11 cellular contexts compared by ENCODE assay signal in the genomic region with DNA sequence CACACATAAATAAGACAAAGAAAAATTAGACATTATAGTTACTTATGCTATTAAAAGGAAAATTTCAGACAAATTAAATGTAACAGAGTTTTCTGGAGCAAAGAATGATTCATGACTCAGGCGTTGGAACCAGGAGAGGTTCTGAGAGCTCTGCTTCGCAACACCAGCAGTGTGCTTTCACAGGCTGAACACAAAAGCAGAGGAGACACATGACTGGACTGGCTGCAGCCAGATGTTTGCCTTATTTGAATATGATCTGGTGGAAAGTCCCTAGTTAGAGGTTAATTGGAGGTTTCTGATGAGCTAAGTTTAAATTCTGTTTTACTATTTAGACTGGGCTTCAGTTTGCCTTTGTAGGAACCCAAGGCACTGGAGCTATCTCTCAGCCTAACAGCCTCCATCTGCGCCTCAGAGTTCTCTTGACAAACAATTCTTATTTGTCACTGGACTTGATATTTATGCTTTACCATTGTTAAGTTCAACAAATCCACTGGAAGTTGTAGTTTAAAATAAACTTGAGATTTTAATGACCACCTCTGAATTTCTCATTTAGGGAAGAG. TPM values are rescaled to one million over a fixed set of nuclear protein-coding genes. Genes with fewer than 3 reads are reported as not detected.
DNase-seq lines count a peak whose midpoint lies in the region; ATAC-seq and TF ChIP-seq lines count a peak whose summit lies in the region.
"Had no signal": no experiment of that assay in that cellular context is flagged by ENCODE, and none has a peak within 500 bp of the region (broad histone marks: within the 10 kb centered on the region; RNA-seq: fewer than 3 reads in every experiment).

No MANE protein-coding gene starts in this region.

- H3K4me3 Mint-ChIP-seq in type B pancreatic cell = no peak overlapping the region
- H3K4me3 Mint-ChIP-seq: stimulated activated naive CD8-positive, alpha-beta T cell treated with anti-CD3 and anti-CD28 coated beads, Interleukin-15, Interleukin-2, amounts not matched to agents 100 ng/mL and 50 ng/mL, for 24 hours had no signal

- peak overlapping the region; percentile 68 for H3K9ac ChIP-seq in adipocyte (ENCODE audit: low read length)

- TF ChIP-seq CTCF in sigmoid colon (IDR thresholded peaks at IDR 0.05) (no peak), type B pancreatic cell (conservative IDR thresholded peaks at IDR 0.05) (no peak), WERI-Rb-1 (IDR thresholded peaks at IDR 0.05; ENCODE audit: low read depth, low read length) (no peak)

- peak overlapping the region in 3 of 4 donors; percentile 55 to 72 (median 70) for H3K27ac ChIP-seq in sigmoid colon
- H3K27ac ChIP-seq in WERI-Rb-1 = no peak overlapping the region
- H3K27ac ChIP-seq: 22Rv1, lower lobe of right lung had no signal

- peak; percentile 38 to 60 for ATAC-seq in activated CD4-positive, CD25-positive, alpha-beta regulatory T cell treated with anti-CD3 and anti-CD28 coated beads, Interleukin-2, amount 50 U/mL, for 24 hours
- ATAC-seq in HG02884 (IDR thresholded peaks at IDR 0.05; ENCODE audit: unreplicated experiment) = peak; percentile 92
- ATAC-seq: lower lobe of right lung had no signal

- H3K27me3 ChIP-seq in adipocyte (replicated peaks; ENCODE audit: control insufficient read depth, insufficient read depth, low read length) (no peaks in the 10 kb centered on the region), sigmoid colon (no peaks in the 10 kb centered on the region), WERI-Rb-1 (ENCODE audit: insufficient read depth, low read depth, severe bottlenecking) (no peaks in the 10 kb centered on the region)

- peaks cover 90% of the 10 kb centered on the region for H3K36me3 ChIP-seq in adipocyte (ENCODE audit: control insufficient read depth, insufficient read depth, low read length, severe bottlenecking)
- H3K36me3 ChIP-seq in sigmoid colon = peaks cover 10 to 92% (median 42%) of the 10 kb centered on the region in 4 donors
- H3K36me3 ChIP-seq in WERI-Rb-1 = peaks cover 75% of the 10 kb centered on the region

- no peak for DNase-seq in activated CD4-positive, CD25-positive, alpha-beta regulatory T cell treated with anti-CD3 and anti-CD28 coated beads, Interleukin-2, amount 50 U/mL, for 72 hours
- DNase-seq in adipocyte (ENCODE audit: low read depth) = peak; percentile 65
- DNase-seq in sigmoid colon = no peak
- DNase-seq in type B pancreatic cell (ENCODE audit: extremely low spot score, unreplicated experiment) = no peak
- DNase-seq in D341Med (ENCODE audit: low spot score) = no peak
- no peak for DNase-seq in WERI-Rb-1
- DNase-seq: lower lobe of right lung had no signal

- H3K4me1 ChIP-seq in adipocyte (ENCODE audit: control insufficient read depth, insufficient read depth, low read length) = peaks cover 21% of the 10 kb centered on the region
- H3K4me1 ChIP-seq in sigmoid colon = peaks cover 0 to 26% (median 17%) of the 10 kb centered on the region in 4 donors
- H3K4me1 ChIP-seq: lower lobe of right lung had no signal

- no peaks in the 10 kb centered on the region for H3K27me3 Mint-ChIP-seq in type B pancreatic cell
- H3K27me3 Mint-ChIP-seq: stimulated activated naive CD8-positive, alpha-beta T cell treated with anti-CD3 and anti-CD28 coated beads, Interleukin-15, Interleukin-2, amounts not matched to agents 100 ng/mL and 50 ng/mL, for 24 hours had no signal

- no peak overlapping the region for H3K27ac Mint-ChIP-seq in type B pancreatic cell

- H3K36me3 Mint-ChIP-seq in type B pancreatic cell = peaks cover 14% of the 10 kb centered on the region

- H3K9me3 Mint-ChIP-seq in type B pancreatic cell = no peaks in the 10 kb centered on the region
- H3K9me3 Mint-ChIP-seq: stimulated activated naive CD8-positive, alpha-beta T cell treated with anti-CD3 and anti-CD28 coated beads, Interleukin-15, Interleukin-2, amounts not matched to agents 100 ng/mL and 50 ng/mL, for 24 hours had no signal

- no peaks in the 10 kb centered on the region for H3K4me1 Mint-ChIP-seq in type B pancreatic cell (ENCODE audit: unreplicated experiment)

- no peak for TF ChIP-seq POLR2A in sigmoid colon (IDR thresholded peaks at IDR 0.05)

- no peaks in the 10 kb centered on the region for H3K9me3 ChIP-seq in adipocyte (ENCODE audit: control insufficient read depth, low read length)
- no peaks in the 10 kb centered on the region for H3K9me3 ChIP-seq in sigmoid colon
- no peaks in the 10 kb centered on the region for H3K9me3 ChIP-seq in WERI-Rb-1 (ENCODE audit: severe bottlenecking)
- H3K9me3 ChIP-seq: lower lobe of right lung had no signal

- 72 to 89% methylated on average over 3 of the region's 3 CpGs for WGBS in sigmoid colon, 2 donors

- no peak for TF ChIP-seq EP300 in sigmoid colon (IDR thresholded peaks at IDR 0.05)

- H3K4me3 ChIP-seq in adipocyte (ENCODE audit: low read length) (peak overlapping the region; percentile 13), sigmoid colon (no peak overlapping the region), WERI-Rb-1 (ENCODE audit: low read depth, low read length) (no peak overlapping the region)
- H3K4me3 ChIP-seq: lower lobe of right lung had no signal

- intact Hi-C loops in sigmoid colon (cut with DNase I) = no loop called here

RNA-seq across cellular contexts. Expression of gene BOD1L1, which starts 16.2 kb away (rescaled TPM):
- total RNA-seq in sigmoid colon = 10 to 100 TPM; 34.3 to 46.0 (median 40.7) TPM
- 10 to 100 TPM in 2 of 3 donors, 1 to 10 TPM in 1; 8.3 to 17.7 (median 10.8) TPM for polyA plus RNA-seq in sigmoid colon
- 36.3 and 37.0 TPM in 2 replicates for total RNA-seq in type B pancreatic cell (ENCODE audit: low replicate concordance)
